Comparison of ENCODE assay signal across 8 cellular contexts in genomic region chr9:122092611-122093506, GRCh38. TPM values are rescaled to one million over a fixed set of nuclear protein-coding genes. Genes with fewer than 3 reads are reported as not detected.
DNase-seq lines count a peak whose midpoint lies in the region; ATAC-seq and TF ChIP-seq lines count a peak whose summit lies in the region.

A gene with protein sequence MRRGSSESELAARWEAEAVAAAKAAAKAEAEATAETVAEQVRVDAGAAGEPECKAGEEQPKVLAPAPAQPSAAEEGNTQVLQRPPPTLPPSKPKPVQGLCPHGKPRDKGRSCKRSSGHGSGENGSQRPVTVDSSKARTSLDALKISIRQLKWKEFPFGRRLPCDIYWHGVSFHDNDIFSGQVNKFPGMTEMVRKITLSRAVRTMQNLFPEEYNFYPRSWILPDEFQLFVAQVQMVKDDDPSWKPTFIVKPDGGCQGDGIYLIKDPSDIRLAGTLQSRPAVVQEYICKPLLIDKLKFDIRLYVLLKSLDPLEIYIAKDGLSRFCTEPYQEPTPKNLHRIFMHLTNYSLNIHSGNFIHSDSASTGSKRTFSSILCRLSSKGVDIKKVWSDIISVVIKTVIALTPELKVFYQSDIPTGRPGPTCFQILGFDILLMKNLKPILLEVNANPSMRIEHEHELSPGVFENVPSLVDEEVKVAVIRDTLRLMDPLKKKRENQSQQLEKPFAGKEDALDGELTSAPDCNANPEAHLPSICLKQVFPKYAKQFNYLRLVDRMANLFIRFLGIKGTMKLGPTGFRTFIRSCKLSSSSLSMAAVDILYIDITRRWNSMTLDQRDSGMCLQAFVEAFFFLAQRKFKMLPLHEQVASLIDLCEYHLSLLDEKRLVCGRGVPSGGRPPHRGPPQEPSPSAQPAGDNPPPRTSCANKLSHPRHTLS (minus strand): TSS chr9:122093308. CDS start chr9:122093148, 160 bp downstream.

- peak within 1 kb of the TSS; percentile 87 for H3K27ac Mint-ChIP-seq in activated naive CD4-positive, alpha-beta T cell treated with anti-CD3 and anti-CD28 coated beads, Interleukin-2, amount 50 U/mL, for 24 hours

- H3K9me3 ChIP-seq in osteoblast (ENCODE audit: low read depth, low read length) = no peaks in the 10 kb centered on the region
- no peaks in the 10 kb centered on the region for H3K9me3 ChIP-seq in thoracic aorta

- H3K36me3 Mint-ChIP-seq in activated naive CD4-positive, alpha-beta T cell treated with anti-CD3 and anti-CD28 coated beads, Interleukin-2, amount 50 U/mL, for 24 hours = peaks cover 3% of the 10 kb centered on the region

- H3K27me3 ChIP-seq in GM06990 (replicated peaks; ENCODE audit: control insufficient read depth, insufficient read depth, low read length) (no peaks in the 10 kb centered on the region), osteoblast (ENCODE audit: insufficient read depth, low read length) (no peaks in the 10 kb centered on the region), thoracic aorta (replicated peaks; ENCODE audit: insufficient read depth) (no peaks in the 10 kb centered on the region)

- H3K79me2 ChIP-seq in osteoblast (ENCODE audit: insufficient read depth, low read length) = peaks cover 36% of the 10 kb centered on the region

- H3K4me1 Mint-ChIP-seq in activated naive CD4-positive, alpha-beta T cell treated with anti-CD3 and anti-CD28 coated beads, Interleukin-2, amount 50 U/mL, for 24 hours = peaks cover 38% of the 10 kb centered on the region

- no peaks in the 10 kb centered on the region for H3K27me3 Mint-ChIP-seq in activated naive CD4-positive, alpha-beta T cell treated with anti-CD3 and anti-CD28 coated beads, Interleukin-2, amount 50 U/mL, for 24 hours

- H3K4me1 ChIP-seq in osteoblast (ENCODE audit: insufficient read depth, low read length) = peaks cover 22% of the 10 kb centered on the region
- peaks cover 14 to 49% of the 10 kb centered on the region in 2 donors for H3K4me1 ChIP-seq in thoracic aorta (ENCODE audit: control insufficient read depth in 1 of 2, low read depth in 2 of 2)

- no peaks in the 10 kb centered on the region for H3K9me3 Mint-ChIP-seq in activated naive CD4-positive, alpha-beta T cell treated with anti-CD3 and anti-CD28 coated beads, Interleukin-2, amount 50 U/mL, for 24 hours

- H3K4me3 ChIP-seq in GM06990 (replicated peaks; ENCODE audit: low read depth, low read length) (peak within 1 kb of the TSS; percentile 86), NB4 (ENCODE audit: low read depth, low read length) (peak within 1 kb of the TSS; percentile 62), osteoblast (ENCODE audit: insufficient read depth, low read length) (peak within 1 kb of the TSS; percentile 91), thoracic aorta (peak within 1 kb of the TSS; percentile 79)

- ATAC-seq in HG02571 (IDR thresholded peaks at IDR 0.05; ENCODE audit: unreplicated experiment) (peak; percentile 90), thoracic aorta (ENCODE audit: insufficient number of reproducible peaks, low FRiP score, low read depth) (peak; percentile 90)

- H3K27ac ChIP-seq in osteoblast (ENCODE audit: low read depth, low read length) (peak within 1 kb of the TSS; percentile 7), thoracic aorta (peak within 1 kb of the TSS; percentile 76 to 79)

- H2AFZ ChIP-seq in osteoblast (ENCODE audit: low read length) = peak within 1 kb of the TSS; percentile 96

- peak within 1 kb of the TSS; percentile 96 for H3K4me3 Mint-ChIP-seq in activated naive CD4-positive, alpha-beta T cell treated with anti-CD3 and anti-CD28 coated beads, Interleukin-2, amount 50 U/mL, for 24 hours

- peaks cover 2% of the 10 kb centered on the region; the same call in 1 of the 2 replicates for H3K36me3 ChIP-seq in GM06990 (ENCODE audit: control insufficient read depth, insufficient read depth, low read length)
- no peaks in the 10 kb centered on the region for H3K36me3 ChIP-seq in osteoblast (ENCODE audit: insufficient read depth, low read length)
- no peaks in the 10 kb centered on the region for H3K36me3 ChIP-seq in thoracic aorta

- TF ChIP-seq CTCF in GM06990 (IDR thresholded peaks at IDR 0.05; ENCODE audit: insufficient read depth, low read length, poor library complexity, severe bottlenecking) (no peak), NB4 (IDR thresholded peaks at IDR 0.05; ENCODE audit: low read depth, low read length) (no peak), osteoblast (IDR thresholded peaks at IDR 0.05; ENCODE audit: extremely low read depth, low read depth, low read length) (no peak), thoracic aorta (IDR thresholded peaks at IDR 0.05) (no peak)

- DNase-seq in GM06990 (ENCODE audit: extremely low read depth, insufficient read length) (peak; percentile 93), NB4 (ENCODE audit: low read depth) (peak; percentile 93), SK-N-DZ (ENCODE audit: low spot score) (peak; percentile 93), glomerular visceral epithelial cell (ENCODE audit: extremely low spot score) (peak; percentile 91), osteoblast (ENCODE audit: insufficient read length, low spot score, missing footprints) (peak; percentile 99), thoracic aorta (ENCODE audit: low spot score) (peak; percentile 94)

- no peak for TF ChIP-seq POLR2A in NB4 (IDR thresholded peaks at IDR 0.05; ENCODE audit: extremely low read depth, insufficient read length)

- H3K4me2 ChIP-seq in osteoblast (ENCODE audit: insufficient read depth, low read length) = peak within 1 kb of the TSS; percentile 90

- peaks cover 34% of the 10 kb centered on the region for H4K20me1 ChIP-seq in osteoblast (ENCODE audit: insufficient read depth, low read length)

RNA-seq across cellular contexts. Expression of the gene that starts here (rescaled TPM):
- polyA plus RNA-seq in SK-N-DZ (2014; cell fraction: cytosol; rRNA removed) = 4.8 and 9.5 TPM in 2 replicates
- polyA plus RNA-seq in SK-N-DZ (2014; cell fraction: nucleus; rRNA removed) = 7.7 and 12.8 TPM in 2 replicates
- total RNA-seq in osteoblast (6.2 and 8.0 TPM in 2 replicates), thoracic aorta (10 to 100 TPM; 25.7 to 31.2 TPM)

Comparison
In these comparisons a context has a peak if more than half of its experiments do, and no peak if none do; other contexts are left out.
1. Peak in every context shown above with its lines: DNase-seq, ATAC-seq, H3K4me3 ChIP-seq and H3K27ac ChIP-seq.